8 cellular contexts compared by ENCODE assay signal in genomic region chr2:85999131-85999831, GRCh38.
DNase-seq lines count a peak whose midpoint lies in the region; ATAC-seq and TF ChIP-seq lines count a peak whose summit lies in the region.

No MANE protein-coding gene starts in this region.

- TF ChIP-seq CTCF in right atrium auricular region (IDR thresholded peaks at IDR 0.05), result no peak

- no peaks in the 10 kb centered on the region for H3K27me3 ChIP-seq in right atrium auricular region

- H3K36me3 ChIP-seq in KOPT-K1 (ENCODE audit: insufficient read depth, low read length) (no peaks in the 10 kb centered on the region), right atrium auricular region (no peaks in the 10 kb centered on the region)

- H3K27me3 Mint-ChIP-seq in activated T-helper 1 cell treated with anti-CD3 and anti-CD28 coated beads, Interleukin-12 subunit alpha, Interleukin-12 subunit beta, Interleukin-2, Interleukin-4 antibody, amounts not matched to agents 30 ng/mL and 10 ng/mL and 1 ng/mL, durations not matched to agents 14 hours and 24 hours and 36 hours (ENCODE audit: insufficient read depth), result peaks cover 2% of the 10 kb centered on the region
- no peaks in the 10 kb centered on the region for H3K27me3 Mint-ChIP-seq in stimulated activated naive B cell treated with anti-CD40 and anti-IgM and Interleukin-4, amounts not matched to agents 10 μg/mL and 1 μg/mL and 100 μg/mL, for 72 hours

- intact Hi-C loops in activated T-helper 1 cell treated with anti-CD3 and anti-CD28 coated beads, Interleukin-12 subunit alpha, Interleukin-12 subunit beta, Interleukin-2, Interleukin-4 antibody, amounts not matched to agents 30 ng/mL and 10 ng/mL and 1 ng/mL, durations not matched to agents 14 hours and 24 hours and 36 hours (cut with micrococcal nuclease), result loop anchor here (1.0 to 5.0 kb wide), 3 partner anchors 36 to 167 kb away; no protein-coding TSS in a partner anchor

- H3K4me3 Mint-ChIP-seq in activated T-helper 1 cell treated with anti-CD3 and anti-CD28 coated beads, Interleukin-12 subunit alpha, Interleukin-12 subunit beta, Interleukin-2, Interleukin-4 antibody, amounts not matched to agents 30 ng/mL and 10 ng/mL and 1 ng/mL, durations not matched to agents 14 hours and 24 hours and 36 hours, result peak overlapping the region; percentile 50
- H3K4me3 Mint-ChIP-seq in stimulated activated naive B cell treated with anti-CD40 and anti-IgM and Interleukin-4, amounts not matched to agents 10 μg/mL and 1 μg/mL and 100 μg/mL, for 72 hours, result peak overlapping the region; percentile 47 to 48

- H3K27ac Mint-ChIP-seq in activated T-helper 1 cell treated with anti-CD3 and anti-CD28 coated beads, Interleukin-12 subunit alpha, Interleukin-12 subunit beta, Interleukin-2, Interleukin-4 antibody, amounts not matched to agents 30 ng/mL and 10 ng/mL and 1 ng/mL, durations not matched to agents 14 hours and 24 hours and 36 hours, result peak overlapping the region; percentile 84
- H3K27ac Mint-ChIP-seq in stimulated activated naive B cell treated with anti-CD40 and anti-IgM and Interleukin-4, amounts not matched to agents 10 μg/mL and 1 μg/mL and 100 μg/mL, for 72 hours, result peak overlapping the region; percentile 93

- H3K4me3 ChIP-seq in right atrium auricular region, result no peak overlapping the region

- no peaks in the 10 kb centered on the region for H3K9me3 ChIP-seq in KOPT-K1 (ENCODE audit: insufficient read depth, low read length, poor library complexity, severe bottlenecking)
- H3K9me3 ChIP-seq in right atrium auricular region, result no peaks in the 10 kb centered on the region

- peaks cover 74% of the 10 kb centered on the region for H3K4me1 Mint-ChIP-seq in activated T-helper 1 cell treated with anti-CD3 and anti-CD28 coated beads, Interleukin-12 subunit alpha, Interleukin-12 subunit beta, Interleukin-2, Interleukin-4 antibody, amounts not matched to agents 30 ng/mL and 10 ng/mL and 1 ng/mL, durations not matched to agents 14 hours and 24 hours and 36 hours (ENCODE audit: low read depth)
- peaks cover 56 to 70% of the 10 kb centered on the region in 2 donors for H3K4me1 Mint-ChIP-seq in stimulated activated naive B cell treated with anti-CD40 and anti-IgM and Interleukin-4, amounts not matched to agents 10 μg/mL and 1 μg/mL and 100 μg/mL, for 72 hours

- peak; percentile 84 for ATAC-seq in GM21515 (IDR thresholded peaks at IDR 0.05; ENCODE audit: unreplicated experiment)
- peak; percentile 74 to 80 for ATAC-seq in stimulated activated naive B cell treated with anti-CD40 and anti-IgM and Interleukin-4, amounts not matched to agents 10 μg/mL and 1 μg/mL and 100 μg/mL, for 72 hours (replicated peaks)

- in situ Hi-C loops in G401 (cut with HindIII; ENCODE audit: low sequenced_read_pairs), result no loop called here

- DNase-seq in G401 (ENCODE audit: low spot score) (peak; percentile 43), right atrium auricular region (ENCODE audit: low spot score) (no peak), NCI-H2029 (lab: John Stamatoyannopoulos, UW) (no peak), germinal center (ENCODE audit: low spot score) (no peak)
- peak; percentile 50 for DNase-seq in activated T-helper 1 cell treated with anti-CD3 and anti-CD28 coated beads, Interleukin-12 subunit alpha, Interleukin-12 subunit beta, Interleukin-2, Interleukin-4 antibody, amounts not matched to agents 30 ng/mL and 10 ng/mL and 1 ng/mL, durations not matched to agents 14 hours and 24 hours and 36 hours (ENCODE audit: low spot score)
- no peak for DNase-seq in stimulated activated naive B cell treated with anti-CD40 and anti-IgM and Interleukin-4, amounts not matched to agents 10 μg/mL and 1 μg/mL and 100 μg/mL, for 72 hours

- peaks cover 0 to 61% of the 10 kb centered on the region in 2 donors for H3K4me1 ChIP-seq in right atrium auricular region

- H3K27ac ChIP-seq in KOPT-K1 (ENCODE audit: low read depth, low read length, poor library complexity, severe bottlenecking) (peak overlapping the region; percentile 70), right atrium auricular region (peak overlapping the region; percentile 62 to 75)

- peaks cover 5% of the 10 kb centered on the region for H3K9me3 Mint-ChIP-seq in activated T-helper 1 cell treated with anti-CD3 and anti-CD28 coated beads, Interleukin-12 subunit alpha, Interleukin-12 subunit beta, Interleukin-2, Interleukin-4 antibody, amounts not matched to agents 30 ng/mL and 10 ng/mL and 1 ng/mL, durations not matched to agents 14 hours and 24 hours and 36 hours
- peaks cover 2 to 4% of the 10 kb centered on the region in 2 donors for H3K9me3 Mint-ChIP-seq in stimulated activated naive B cell treated with anti-CD40 and anti-IgM and Interleukin-4, amounts not matched to agents 10 μg/mL and 1 μg/mL and 100 μg/mL, for 72 hours

- H3K36me3 Mint-ChIP-seq in activated T-helper 1 cell treated with anti-CD3 and anti-CD28 coated beads, Interleukin-12 subunit alpha, Interleukin-12 subunit beta, Interleukin-2, Interleukin-4 antibody, amounts not matched to agents 30 ng/mL and 10 ng/mL and 1 ng/mL, durations not matched to agents 14 hours and 24 hours and 36 hours (ENCODE audit: low read depth), result peaks cover 6% of the 10 kb centered on the region
- H3K36me3 Mint-ChIP-seq in stimulated activated naive B cell treated with anti-CD40 and anti-IgM and Interleukin-4, amounts not matched to agents 10 μg/mL and 1 μg/mL and 100 μg/mL, for 72 hours, result peaks cover 0 to 4% of the 10 kb centered on the region in 2 donors

Comparison
In these comparisons a context has a peak if more than half of its experiments do, and no peak if none do; other contexts are left out.
1. DNase-seq: peak in G401 (single experiment) and activated T-helper 1 cell treated with anti-CD3 and anti-CD28 coated beads, Interleukin-12 subunit alpha, Interleukin-12 subunit beta, Interleukin-2, Interleukin-4 antibody, amounts not matched to agents 30 ng/mL and 10 ng/mL and 1 ng/mL, durations not matched to agents 14 hours and 24 hours and 36 hours (single experiment); none in right atrium auricular region (single experiment), stimulated activated naive B cell treated with anti-CD40 and anti-IgM and Interleukin-4, amounts not matched to agents 10 μg/mL and 1 μg/mL and 100 μg/mL, for 72 hours (single experiment), NCI-H2029 (single experiment) and germinal center (single experiment).